Comparison of ENCODE assay signal across 8 cellular contexts in genomic region chr12:57610553-57611115, GRCh38. TPM values are rescaled to one million over a fixed set of nuclear protein-coding genes. Genes with fewer than 3 reads are reported as not detected.
DNase-seq lines count a peak whose midpoint lies in the region; ATAC-seq and TF ChIP-seq lines count a peak whose summit lies in the region.

No MANE protein-coding gene starts in this region.

- H3K27me3 ChIP-seq in lower lobe of right lung (ENCODE audit: low read depth) (peaks cover 18% of the 10 kb centered on the region), upper lobe of left lung (peaks cover 0 to 11% (median 3%) of the 10 kb centered on the region in 4 donors)

- peaks cover 2% of the 10 kb centered on the region for H3K36me3 Mint-ChIP-seq in activated CD4-positive, alpha-beta T cell treated with anti-CD3 and anti-CD28 coated beads, Interleukin-2, amount 10 ng/mL, durations not matched to agents 7 days and 5 days (ENCODE audit: low read depth)

- intact Hi-C loops in lower lobe of right lung (cut with DNase I): no loop called here

- no peak for DNase-seq in activated CD4-positive, alpha-beta T cell treated with anti-CD3 and anti-CD28 coated beads, Interleukin-2, amount 10 ng/mL, durations not matched to agents 7 days and 5 days
- no peak for DNase-seq in activated CD4-positive, alpha-beta T cell treated with anti-CD3 and anti-CD28 coated beads, Interleukin-2, amount 50 U/mL, for 1 hour
- DNase-seq in caudate nucleus (lab: John Stamatoyannopoulos, UW) (peak in 1 of 61 donors; percentile 58), lower lobe of right lung (no peak), upper lobe of left lung (peak in 1 of 2 donors; percentile 90), NCI-H1417 treated with DMSO at 0.1 percent for 48 hours (lab: John Stamatoyannopoulos, UW) (no peak)

- H3K27ac ChIP-seq in caudate nucleus (ENCODE audit: low read depth, low read length) (peak overlapping the region; percentile 70), lower lobe of right lung (peak overlapping the region; percentile 72), upper lobe of left lung (peak overlapping the region; percentile 30 to 77 (median 74))

- TF ChIP-seq POLR2A in upper lobe of left lung (IDR thresholded peaks at IDR 0.05): no peak

- peaks cover 12% of the 10 kb centered on the region for H3K4me1 Mint-ChIP-seq in activated CD4-positive, alpha-beta T cell treated with anti-CD3 and anti-CD28 coated beads, Interleukin-2, amount 10 ng/mL, durations not matched to agents 7 days and 5 days

- peak overlapping the region; percentile 19 for H3K27ac Mint-ChIP-seq in activated CD4-positive, alpha-beta T cell treated with anti-CD3 and anti-CD28 coated beads, Interleukin-2, amount 10 ng/mL, durations not matched to agents 7 days and 5 days

- no peak for TF ChIP-seq EP300 in upper lobe of left lung (IDR thresholded peaks at IDR 0.05)

- peak overlapping the region; percentile 53 for H3K4me3 Mint-ChIP-seq in activated CD4-positive, alpha-beta T cell treated with anti-CD3 and anti-CD28 coated beads, Interleukin-2, amount 10 ng/mL, durations not matched to agents 7 days and 5 days

- H3K27me3 Mint-ChIP-seq in activated CD4-positive, alpha-beta T cell treated with anti-CD3 and anti-CD28 coated beads, Interleukin-2, amount 10 ng/mL, durations not matched to agents 7 days and 5 days: peaks cover 37% of the 10 kb centered on the region

- peaks cover 17% of the 10 kb centered on the region for H3K36me3 ChIP-seq in lower lobe of right lung
- no peaks in the 10 kb centered on the region for H3K36me3 ChIP-seq in upper lobe of left lung

- H3K4me1 ChIP-seq in lower lobe of right lung (peaks cover 19% of the 10 kb centered on the region), upper lobe of left lung (peaks cover 11 to 30% (median 25%) of the 10 kb centered on the region in 4 donors)

- no peak for TF ChIP-seq CTCF in lower lobe of right lung (IDR thresholded peaks at IDR 0.05)
- no peak for TF ChIP-seq CTCF in upper lobe of left lung (IDR thresholded peaks at IDR 0.05)

- CTCF ChIA-PET in activated CD4-positive, alpha-beta T cell treated with anti-CD3 and anti-CD28 coated beads, Interleukin-2, amount 10 ng/mL, durations not matched to agents 7 days and 5 days (lab: Charles Lee): interaction anchor here (0.6 to 1.4 kb wide), 4 partner anchors 10 to 45 kb away, joined by 3 to 6 read pairs (median 3); no protein-coding TSS in a partner anchor

- H3K4me3 ChIP-seq in lower lobe of right lung (peak overlapping the region; percentile 69), upper lobe of left lung (peak overlapping the region; percentile 46 to 76 (median 56))

- WGBS in upper lobe of left lung, 2 donors: 8 to 19% methylated on average over 18 to 30 of the region's 30 CpGs

- ATAC-seq in lower lobe of right lung: peak; percentile 15 to 40
- ATAC-seq in upper lobe of left lung (ENCODE audit: low FRiP score in 2 of 2): peak in 1 of 2 donors; percentile 30
- no peak for ATAC-seq in HG03520 (IDR thresholded peaks at IDR 0.05; ENCODE audit: unreplicated experiment)
- no peak for ATAC-seq in HG03378 (IDR thresholded peaks at IDR 0.05; ENCODE audit: unreplicated experiment)

- H3K9me3 ChIP-seq in lower lobe of right lung (no peaks in the 10 kb centered on the region), upper lobe of left lung (no peaks in the 10 kb centered on the region)

- POLR2A ChIA-PET in activated CD4-positive, alpha-beta T cell treated with anti-CD3 and anti-CD28 coated beads, Interleukin-2, amount 10 ng/mL, durations not matched to agents 7 days and 5 days (lab: Charles Lee): no interaction called here

- H3K9me3 Mint-ChIP-seq in activated CD4-positive, alpha-beta T cell treated with anti-CD3 and anti-CD28 coated beads, Interleukin-2, amount 10 ng/mL, durations not matched to agents 7 days and 5 days: no peaks in the 10 kb centered on the region

RNA-seq across cellular contexts. Expression of gene ARHGEF25, which starts 0.6 kb away (rescaled TPM):
- total RNA-seq in activated CD4-positive, alpha-beta T cell treated with anti-CD3 and anti-CD28 coated beads, Interleukin-2, amount 10 ng/mL, durations not matched to agents 7 days and 5 days: under 1 TPM; 0.25 to 0.42 TPM
- total RNA-seq in lower lobe of right lung: 11.5 TPM
- 10 to 100 TPM in 2 of 6 donors, 1 to 10 TPM in 4; 6.6 to 78.6 (median 8.2) TPM for total RNA-seq in upper lobe of left lung

RNA-seq across cellular contexts. Expression of gene DTX3, which starts 6.0 kb away (rescaled TPM):
- total RNA-seq in activated CD4-positive, alpha-beta T cell treated with anti-CD3 and anti-CD28 coated beads, Interleukin-2, amount 10 ng/mL, durations not matched to agents 7 days and 5 days: 10 to 100 TPM; 15.5 to 16.5 TPM
- total RNA-seq in lower lobe of right lung: 21.4 TPM
- 10 to 100 TPM; 12.8 to 44.0 (median 21.1) TPM for total RNA-seq in upper lobe of left lung

RNA-seq across cellular contexts. Expression of gene PIP4K2C, which starts 19.6 kb away (rescaled TPM):
- total RNA-seq in activated CD4-positive, alpha-beta T cell treated with anti-CD3 and anti-CD28 coated beads, Interleukin-2, amount 10 ng/mL, durations not matched to agents 7 days and 5 days: 10 to 100 TPM; 17.9 to 20.4 TPM
- total RNA-seq in lower lobe of right lung (28.6 TPM), upper lobe of left lung (10 to 100 TPM; 13.4 to 56.7 (median 30.7) TPM)

RNA-seq across cellular contexts. Expression of gene B4GALNT1, which starts 22.4 kb away (rescaled TPM):
- total RNA-seq in activated CD4-positive, alpha-beta T cell treated with anti-CD3 and anti-CD28 coated beads, Interleukin-2, amount 10 ng/mL, durations not matched to agents 7 days and 5 days: under 1 TPM; 0.62 to 0.77 TPM
- total RNA-seq in lower lobe of right lung (0.89 TPM), upper lobe of left lung (1 to 10 TPM in 1 of 6 donors, under 1 TPM in 5; under 0.01 to 2.6 (median 0.80) TPM)

Comparison
In these comparisons a context has a peak if more than half of its experiments do, and no peak if none do; other contexts are left out.
1. ATAC-seq: peak in lower lobe of right lung (2 of 2); none in HG03520 (single experiment) and HG03378 (single experiment).
2. Peak in every context shown above with its lines, with median percentiles within 50 percentile points of each other: H3K27ac ChIP-seq.